ENCODE assay signal across 26 cellular contexts in the genomic region with DNA sequence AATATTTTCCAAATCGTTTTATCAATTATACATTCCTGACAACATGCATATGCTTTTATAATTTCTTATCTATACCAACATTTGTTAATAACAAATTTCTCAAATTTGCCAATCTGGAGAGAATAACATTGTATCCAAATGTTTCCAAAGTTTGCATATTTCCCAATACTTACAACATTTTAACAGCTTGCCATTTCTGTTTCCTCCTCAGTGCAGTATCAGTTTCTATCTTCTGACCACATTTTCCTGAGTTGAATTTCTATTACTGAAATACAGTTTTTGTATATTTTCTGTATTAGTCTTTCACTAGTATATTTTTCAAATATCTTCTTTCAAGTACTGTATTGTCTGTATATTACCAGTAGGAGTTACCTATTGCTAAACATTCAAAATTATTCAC.
"Had no signal": no experiment of that assay in that cellular context is flagged by ENCODE, and none has a peak within 500 bp of the region (broad histone marks: within the 10 kb centered on the region; RNA-seq: fewer than 3 reads in every experiment).

No MANE protein-coding gene starts in this region.

- ATAC-seq: activated CD8-positive, alpha-beta T cell treated with anti-CD3 and anti-CD28 coated beads, Interleukin-2, amount 10 ng/mL, durations not matched to agents 7 days and 5 days; heart right ventricle; left colon; right cardiac atrium; stimulated activated naive CD8-positive, alpha-beta T cell treated with anti-CD3 and anti-CD28 coated beads, Interleukin-15, Interleukin-2, amounts not matched to agents 100 U/mL and 50 U/mL, for 24 hours had no signal

- H3K27ac Mint-ChIP-seq: activated CD4-positive, alpha-beta T cell treated with anti-CD3 and anti-CD28 coated beads, Interleukin-2, amount 10 ng/mL, durations not matched to agents 7 days and 5 days; activated CD8-positive, alpha-beta T cell treated with anti-CD3 and anti-CD28 coated beads, Interleukin-2, amount 10 ng/mL, durations not matched to agents 7 days and 5 days; activated T-helper 1 cell treated with anti-CD3 and anti-CD28 coated beads, Interleukin-12 subunit alpha, Interleukin-12 subunit beta, Interleukin-2, Interleukin-4 antibody, amounts not matched to agents 30 ng/mL and 10 ng/mL and 1 ng/mL, durations not matched to agents 14 hours and 24 hours and 36 hours; dendritic cell treated with granulocyte-macrophage colony-stimulating factor and Interleukin-4, amounts not matched to agents 40 ng/mL and 50 ng/mL, for 4 days; memory B cell; nephron had no signal

- FAIRE-seq: endometrium had no signal

- DNase-seq: activated CD4-positive, alpha-beta T cell treated with anti-CD3 and anti-CD28 coated beads, Interleukin-2, amount 10 ng/mL, durations not matched to agents 7 days and 5 days; activated CD4-positive, CD25-positive, alpha-beta regulatory T cell treated with anti-CD3 and anti-CD28 coated beads, Interleukin-2, amount 50 U/mL, for 72 hours; activated CD8-positive, alpha-beta T cell treated with anti-CD3 and anti-CD28 coated beads, Interleukin-2, amount 10 ng/mL, durations not matched to agents 7 days and 5 days; activated gamma-delta T cell; activated naive CD4-positive, alpha-beta T cell treated with anti-CD3 and anti-CD28 coated beads, Interleukin-2, amount 50 U/mL, for 16 hours; aorta; brain microvascular endothelial cell; caudate nucleus; effector CD4-positive, alpha-beta T cell; foreskin fibroblast; heart right ventricle; islet precursor cell; left colon; right cardiac atrium; stimulated activated CD4-positive, alpha-beta T cell treated with anti-CD3 and anti-CD28 coated beads, Interleukin-4, amount 100 ng/mL, for 24 hours; stimulated activated naive CD8-positive, alpha-beta T cell treated with anti-CD3 and anti-CD28 coated beads, Interleukin-15, Interleukin-2, amounts not matched to agents 100 U/mL and 50 U/mL, for 24 hours; substantia nigra; tibial artery; WERI-Rb-1 had no signal

- H3K4me1 Mint-ChIP-seq: activated CD4-positive, alpha-beta T cell treated with anti-CD3 and anti-CD28 coated beads, Interleukin-2, amount 10 ng/mL, durations not matched to agents 7 days and 5 days; memory B cell; nephron had no signal

- H3K9me3 Mint-ChIP-seq: activated CD4-positive, alpha-beta T cell treated with anti-CD3 and anti-CD28 coated beads, Interleukin-2, amount 10 ng/mL, durations not matched to agents 7 days and 5 days; activated T-helper 1 cell treated with anti-CD3 and anti-CD28 coated beads, Interleukin-12 subunit alpha, Interleukin-12 subunit beta, Interleukin-2, Interleukin-4 antibody, amounts not matched to agents 30 ng/mL and 10 ng/mL and 1 ng/mL, durations not matched to agents 14 hours and 24 hours and 36 hours; nephron had no signal

- H3K27ac ChIP-seq: brain microvascular endothelial cell, heart right ventricle, neutrophil, parathyroid adenoma, tibial artery, WERI-Rb-1 had no signal

- H3K4me3 Mint-ChIP-seq: activated CD4-positive, alpha-beta T cell treated with anti-CD3 and anti-CD28 coated beads, Interleukin-2, amount 10 ng/mL, durations not matched to agents 7 days and 5 days; activated CD8-positive, alpha-beta T cell treated with anti-CD3 and anti-CD28 coated beads, Interleukin-2, amount 10 ng/mL, durations not matched to agents 7 days and 5 days; activated T-helper 1 cell treated with anti-CD3 and anti-CD28 coated beads, Interleukin-12 subunit alpha, Interleukin-12 subunit beta, Interleukin-2, Interleukin-4 antibody, amounts not matched to agents 30 ng/mL and 10 ng/mL and 1 ng/mL, durations not matched to agents 14 hours and 24 hours and 36 hours; dendritic cell treated with granulocyte-macrophage colony-stimulating factor and Interleukin-4, amounts not matched to agents 40 ng/mL and 50 ng/mL, for 4 days; memory B cell; nephron had no signal

- H3K36me3 Mint-ChIP-seq: memory B cell had no signal

- H2AFZ ChIP-seq: parathyroid adenoma had no signal

- H3K79me2 ChIP-seq: parathyroid adenoma had no signal

- H3K27me3 ChIP-seq: brain microvascular endothelial cell, heart right ventricle, neutrophil, tibial artery had no signal

- H3K4me3 ChIP-seq: heart right ventricle, tibial artery had no signal

- H3K27me3 Mint-ChIP-seq: activated CD4-positive, alpha-beta T cell treated with anti-CD3 and anti-CD28 coated beads, Interleukin-2, amount 10 ng/mL, durations not matched to agents 7 days and 5 days; dendritic cell treated with granulocyte-macrophage colony-stimulating factor and Interleukin-4, amounts not matched to agents 40 ng/mL and 50 ng/mL, for 4 days; memory B cell had no signal

- H3K4me1 ChIP-seq: heart right ventricle, parathyroid adenoma, tibial artery had no signal

- H3K36me3 ChIP-seq: brain microvascular endothelial cell, heart right ventricle, neutrophil, tibial artery, WERI-Rb-1 had no signal
